ENCODE assay signal across 8 cellular contexts in the genomic region with DNA sequence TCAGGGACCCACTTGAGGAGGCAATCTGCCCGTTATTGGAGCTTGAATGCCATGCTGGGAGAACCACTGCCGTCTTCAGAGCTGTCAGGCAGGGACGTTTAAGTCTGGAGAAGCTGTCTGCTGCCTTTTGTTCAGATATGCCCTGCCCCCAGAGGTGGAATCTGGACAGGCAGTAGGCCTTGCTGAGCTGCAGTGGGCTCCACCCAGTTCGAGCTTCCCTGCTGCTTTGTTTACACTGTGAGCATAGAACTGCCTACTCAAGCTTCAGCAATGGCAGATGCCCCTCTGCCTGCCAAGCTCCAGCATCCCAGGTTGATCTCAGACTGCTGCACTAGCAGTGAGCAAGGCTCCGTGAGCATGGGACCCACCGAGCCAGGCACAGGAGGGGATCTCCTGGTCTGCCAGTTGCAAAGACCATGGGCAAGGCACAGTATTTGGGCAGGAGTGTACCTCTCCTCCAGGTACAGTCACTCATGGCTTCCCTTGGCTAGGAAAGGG.
DNase-seq lines count a peak whose midpoint lies in the region; ATAC-seq and TF ChIP-seq lines count a peak whose summit lies in the region.
"Not testable (repeated sequence)": the region's sequence is repeated elsewhere in the genome, so short reads cannot be mapped to it uniquely, and the experiment has no call there.

No MANE protein-coding gene starts in this region.

- peak; percentile 55 for DNase-seq in Calu3
- DNase-seq in H9: peak; percentile 48
- peak; percentile 4 for DNase-seq in NCI-H146 treated with DMSO at 0.1 percent for 48 hours (lab: John Stamatoyannopoulos, UW; ENCODE audit: unreplicated experiment)
- DNase-seq in NCI-H510A (lab: John Stamatoyannopoulos, UW): peak; percentile 5
- DNase-seq in WTC11 (ENCODE audit: low spot score): peak; percentile 61
- DNase-seq in cardiac muscle cell (ENCODE audit: low read depth in 1 of 2, low spot score in 1 of 2); type B pancreatic cell (ENCODE audit: extremely low spot score, unreplicated experiment): not testable (repeated sequence)
- peak; percentile 57 for DNase-seq in mucosa of gallbladder (ENCODE audit: low spot score)

- not testable (repeated sequence) for H3K9me3 ChIP-seq in H9 (ENCODE audit: control insufficient read depth, low read depth, low read length); cardiac muscle cell (ENCODE audit: low read depth)

- not testable (repeated sequence) for H3K9ac ChIP-seq in H9 (ENCODE audit: extremely low read depth, insufficient read length, low read length)

- H4K20me1 ChIP-seq in H9 (ENCODE audit: control insufficient read depth, insufficient read depth, insufficient read length): not testable (repeated sequence)

- not testable (repeated sequence) for H3K36me3 Mint-ChIP-seq in Calu3 (ENCODE audit: insufficient read depth, unreplicated experiment); type B pancreatic cell
- peaks cover 12 to 36% (median 36%) of the 10 kb centered on the region in 3 experiments for H3K36me3 Mint-ChIP-seq in H9 (ENCODE audit: insufficient read depth in 1 of 3, low read depth in 3 of 3)
- H3K36me3 Mint-ChIP-seq in WTC11: peaks cover 30% of the 10 kb centered on the region

- H3K23me2 ChIP-seq in H9 (ENCODE audit: insufficient read length, low read depth, low read length, poor library complexity, severe bottlenecking): not testable (repeated sequence)

- H4K8ac ChIP-seq in H9 (replicated peaks; ENCODE audit: insufficient read length, low read depth, low read length): not testable (repeated sequence)

- H3K27ac Mint-ChIP-seq in Calu3 (ENCODE audit: unreplicated experiment); H9; WTC11; type B pancreatic cell: not testable (repeated sequence)

- H3K4me3 Mint-ChIP-seq in Calu3 (ENCODE audit: low read depth, unreplicated experiment); H9; WTC11; type B pancreatic cell: not testable (repeated sequence)

- H2BK5ac ChIP-seq in H9 (ENCODE audit: insufficient read length, low read length): not testable (repeated sequence)

- H2BK120ac ChIP-seq in H9 (ENCODE audit: low read depth, low read length, poor library complexity, severe bottlenecking): not testable (repeated sequence)

- not testable (repeated sequence) for TF ChIP-seq CTCF in Calu3 (IDR thresholded peaks at IDR 0.05; ENCODE audit: unreplicated experiment); WTC11 (IDR thresholded peaks at IDR 0.05); cardiac muscle cell (IDR thresholded peaks at IDR 0.05; ENCODE audit: low read depth, low read length)
- TF ChIP-seq CTCF in H9 (conservative IDR thresholded peaks at IDR 0.05) (peak; percentile 48; the same call in 2 of the 3 replicates), type B pancreatic cell (conservative IDR thresholded peaks at IDR 0.05) (peak; percentile 40)

- H2BK12ac ChIP-seq in H9 (ENCODE audit: insufficient read length, low read depth, low read length): not testable (repeated sequence)

- not testable (repeated sequence) for H2BK20ac ChIP-seq in H9 (ENCODE audit: low read depth, low read length, poor library complexity, severe bottlenecking)

- not testable (repeated sequence) for H2BK15ac ChIP-seq in H9 (ENCODE audit: low read depth, low read length)

- H3K36me3 ChIP-seq in cardiac muscle cell: not testable (repeated sequence)

- not testable (repeated sequence) for H3K23ac ChIP-seq in H9 (ENCODE audit: insufficient read length, low read depth, low read length)

- not testable (repeated sequence) for H4K5ac ChIP-seq in H9 (ENCODE audit: insufficient read length, low read depth, low read length)

- H3K79me2 ChIP-seq in H9 (ENCODE audit: insufficient read depth, low read length): peaks cover 14% of the 10 kb centered on the region; the same call in 1 of the 2 replicates

- H3K4me1 Mint-ChIP-seq in Calu3 (ENCODE audit: low read depth, unreplicated experiment) (peaks cover 29% of the 10 kb centered on the region), H9 (peaks cover 41 to 48% of the 10 kb centered on the region in 2 experiments), WTC11 (peaks cover 44% of the 10 kb centered on the region)
- not testable (repeated sequence) for H3K4me1 Mint-ChIP-seq in type B pancreatic cell (ENCODE audit: unreplicated experiment)

- not testable (repeated sequence) for H3K4me3 ChIP-seq in cardiac muscle cell

- not testable (repeated sequence) for H3K14ac ChIP-seq in H9 (ENCODE audit: insufficient read depth, low read length)

- not testable (repeated sequence) for H2AK5ac ChIP-seq in H9 (ENCODE audit: insufficient read length, low read length)

- CTCF ChIA-PET in Calu3 (lab: Charles Lee): interaction anchor here (1.3 to 1.8 kb wide), 2 partner anchors 24 to 51 kb away, joined by 4 read pairs; no protein-coding TSS in a partner anchor
- CTCF ChIA-PET in WTC11 (lab: Charles Lee): interaction anchor here (0.8 to 1.5 kb wide), 4 partner anchors 33 to 166 kb away, joined by 4 to 12 read pairs (median 6); no protein-coding TSS in a partner anchor

- POLR2A ChIA-PET in WTC11 (lab: Charles Lee): not testable (repeated sequence)

- intact Hi-C loops in Calu3 (cut with micrococcal nuclease; ENCODE audit: unreplicated experiment): not testable (repeated sequence)

- H2AFZ ChIP-seq in H9 (ENCODE audit: low read length): not testable (repeated sequence)

- not testable (repeated sequence) for H3K9me3 Mint-ChIP-seq in Calu3 (ENCODE audit: low read depth, unreplicated experiment); type B pancreatic cell
- peaks cover 15 to 27% of the 10 kb centered on the region in 2 experiments for H3K9me3 Mint-ChIP-seq in H9
- peaks cover 23% of the 10 kb centered on the region for H3K9me3 Mint-ChIP-seq in WTC11

- ATAC-seq in WTC11: not testable (repeated sequence)

- no CpG with 5 or more reads among the region's 6 CpGs for WGBS in H9 (ENCODE audit: extremely low coverage, insufficient read length, low lambda C conversion rate)

- H3K56ac ChIP-seq in H9 (ENCODE audit: insufficient read length, low read depth, low read length): not testable (repeated sequence)

- not testable (repeated sequence) for H3K27ac ChIP-seq in H9 (ENCODE audit: insufficient read length, low read depth, low read length)
- H3K27ac ChIP-seq in cardiac muscle cell: peak overlapping the region; percentile 69

- H3K27me3 Mint-ChIP-seq in Calu3 (ENCODE audit: unreplicated experiment); H9 (ENCODE audit: low read depth); WTC11 (ENCODE audit: low read depth); type B pancreatic cell: not testable (repeated sequence)

- not testable (repeated sequence) for H3K79me1 ChIP-seq in H9 (ENCODE audit: insufficient read depth, low read depth, low read length, poor library complexity, severe bottlenecking)

- H3K18ac ChIP-seq in H9 (ENCODE audit: insufficient read length, low read depth, low read length): not testable (repeated sequence)

- not testable (repeated sequence) for H3K4me2 ChIP-seq in H9 (ENCODE audit: insufficient read depth, insufficient read length, low read length)

- H4K91ac ChIP-seq in H9 (ENCODE audit: insufficient read length, low read depth, low read length): not testable (repeated sequence)

- H3K4ac ChIP-seq in H9 (ENCODE audit: low read depth, low read length): not testable (repeated sequence)

- not testable (repeated sequence) for H3T11ph ChIP-seq in H9 (ENCODE audit: low read length)

- not testable (repeated sequence) for BruUV-seq in Calu3 (replicated peaks; lab: Mats Ljungman, UMichigan)

- not testable (repeated sequence) for H3K27me3 ChIP-seq in H9 (ENCODE audit: insufficient read depth, low read length); cardiac muscle cell

- not testable (repeated sequence) for H3K4me1 ChIP-seq in H9 (ENCODE audit: insufficient read depth, low read length); cardiac muscle cell (ENCODE audit: low read depth)

TF ChIP-seq in WTC11, 78 proteins besides CTCF, POLR2A, EP300 and RAD21:
- peak; percentile 55; the same call in 1 of the 2 replicates for TF ChIP-seq FOXK1 (CRISPR knock-in tag; IDR thresholded peaks at IDR 0.05)
